In genomic region chr1:204891860-204892259, GRCh38 we compare ENCODE assay signal across 25 cellular contexts. TPM values are rescaled to one million over a fixed set of nuclear protein-coding genes. Genes with fewer than 3 reads are reported as not detected.
DNase-seq lines count a peak whose midpoint lies in the region; ATAC-seq, FAIRE-seq and TF ChIP-seq lines count a peak whose summit lies in the region.
"Had no signal": no experiment of that assay in that cellular context is flagged by ENCODE, and none has a peak within 500 bp of the region (broad histone marks: within the 10 kb centered on the region; RNA-seq: fewer than 3 reads in every experiment).

No MANE protein-coding gene starts in this region.

- H3K4me3 Mint-ChIP-seq in astrocyte (ENCODE audit: unreplicated experiment) = no peak overlapping the region
- H3K4me3 Mint-ChIP-seq: CD4-positive, CD25-positive, alpha-beta regulatory T cell; GM23338; IgD-negative memory B cell had no signal

- no peaks in the 10 kb centered on the region for H3K9me3 Mint-ChIP-seq in astrocyte (ENCODE audit: unreplicated experiment)
- H3K9me3 Mint-ChIP-seq: GM23338, IgD-negative memory B cell had no signal

- no peaks in the 10 kb centered on the region for H3K27me3 ChIP-seq in astrocyte (ENCODE audit: insufficient read depth, low read length)
- no peaks in the 10 kb centered on the region for H3K27me3 ChIP-seq in trophoblast cell (ENCODE audit: insufficient read depth, low read length)
- H3K27me3 ChIP-seq: MG63 had no signal

- no peak overlapping the region for H2BK120ac ChIP-seq in trophoblast cell (ENCODE audit: insufficient read depth, low read length, poor library complexity)

- H3K14ac ChIP-seq in trophoblast cell (ENCODE audit: low read length) = no peak overlapping the region

- peaks cover 21% of the 10 kb centered on the region for H3K4me1 Mint-ChIP-seq in astrocyte (ENCODE audit: low read depth, unreplicated experiment)

- TF ChIP-seq CTCF in astrocyte (IDR thresholded peaks at IDR 0.05; ENCODE audit: insufficient read depth, low read depth, low read length) = no peak

- H3K23ac ChIP-seq in trophoblast cell (ENCODE audit: low read length) = no peak overlapping the region

- H3K79me1 ChIP-seq in trophoblast cell (ENCODE audit: low read length) = no peaks in the 10 kb centered on the region

- no peak overlapping the region for H2BK12ac ChIP-seq in trophoblast cell (ENCODE audit: low read length)

- peak; percentile 70 for DNase-seq in EH (ENCODE audit: low read depth)
- DNase-seq in HCEC 1CT = peak; percentile 34
- peak; percentile 53 for DNase-seq in astrocyte (ENCODE audit: low read depth)
- DNase-seq in trophoblast cell = peak; percentile 56 to 86
- DNase-seq in ecto neural progenitor cell (ENCODE audit: low spot score) = no peak
- no peak for DNase-seq in activated CD4-positive, alpha-beta T cell treated with anti-CD3 and anti-CD28 coated beads, Interleukin-2, amount 50 U/mL, for 48 hours
- DNase-seq: CD4-positive, CD25-positive, alpha-beta regulatory T cell; COR-L47; DMS79; MG63; NCI-H1417 treated with DMSO at 0.1 percent for 48 hours; NCI-H187; NCI-H2107; NCI-H510A; NCI-H748 treated with DMSO at 0.1 percent for 48 hours; PC-9; RPMI8226; SHP77 had no signal

- H3K36me3 ChIP-seq in astrocyte (ENCODE audit: insufficient read depth, low read length) (no peaks in the 10 kb centered on the region), trophoblast cell (ENCODE audit: control insufficient read depth in 1 of 2, insufficient read depth in 2 of 2, low read length in 2 of 2) (no peaks in the 10 kb centered on the region)
- H3K36me3 ChIP-seq: HAP-1, MG63 had no signal

- H3K9me3 ChIP-seq in astrocyte (ENCODE audit: insufficient read depth, low read depth, low read length) (no peaks in the 10 kb centered on the region), trophoblast cell (ENCODE audit: insufficient read depth, low read depth, low read length) (peaks cover 4% of the 10 kb centered on the region)
- H3K9me3 ChIP-seq: A549, HAP-1, MG63 had no signal

- H3K27ac Mint-ChIP-seq in astrocyte (ENCODE audit: unreplicated experiment) = no peak overlapping the region
- H3K27ac Mint-ChIP-seq: CD4-positive, CD25-positive, alpha-beta regulatory T cell; GM23338; IgD-negative memory B cell had no signal

- H2BK5ac ChIP-seq in trophoblast cell (ENCODE audit: low read depth, low read length, poor library complexity) = no peak overlapping the region

- no peak overlapping the region for H4K12ac ChIP-seq in trophoblast cell (ENCODE audit: low read depth, low read length)

- H2AK5ac ChIP-seq in trophoblast cell (ENCODE audit: low read length) = no peak overlapping the region

- H2AFZ ChIP-seq in astrocyte (ENCODE audit: low read depth, low read length) (no peak overlapping the region), trophoblast cell (ENCODE audit: insufficient read depth, low read length, poor library complexity) (no peak overlapping the region)
- H2AFZ ChIP-seq: GM23338, PC-9 had no signal

- no peak overlapping the region for H3K18ac ChIP-seq in trophoblast cell (ENCODE audit: low read length)

- no peak overlapping the region for H3K4me3 ChIP-seq in astrocyte (ENCODE audit: insufficient read depth, low read depth, low read length)
- H3K4me3 ChIP-seq in trophoblast cell (ENCODE audit: low read depth, low read length) = no peak overlapping the region
- H3K4me3 ChIP-seq: A549, GM23338, HAP-1, MG63, PC-9 had no signal

- peaks cover 11% of the 10 kb centered on the region for H3K4me1 ChIP-seq in astrocyte (ENCODE audit: insufficient read depth, low read length)
- no peaks in the 10 kb centered on the region for H3K4me1 ChIP-seq in trophoblast cell (ENCODE audit: control insufficient read depth in 1 of 2, insufficient read depth in 2 of 2, low read length in 2 of 2)
- H3K4me1 ChIP-seq: A549, HAP-1 had no signal

- H3K79me2 ChIP-seq in astrocyte (ENCODE audit: insufficient read depth, low read length) = no peaks in the 10 kb centered on the region
- no peaks in the 10 kb centered on the region for H3K79me2 ChIP-seq in trophoblast cell (ENCODE audit: control insufficient read depth, insufficient read depth, low read length, poor library complexity)

- no peak overlapping the region for H3K9ac ChIP-seq in astrocyte (ENCODE audit: low read length)
- no peak overlapping the region for H3K9ac ChIP-seq in trophoblast cell (ENCODE audit: low read length)

- H3K27ac ChIP-seq in astrocyte (ENCODE audit: low read depth, low read length) (no peak overlapping the region), trophoblast cell (ENCODE audit: low read depth, low read length) (no peak overlapping the region)
- H3K27ac ChIP-seq: A549, PC-9 had no signal

- ATAC-seq in HG02588 (IDR thresholded peaks at IDR 0.05; ENCODE audit: unreplicated experiment) = no peak
- ATAC-seq: A549, GM23338 had no signal

- H4K20me1 ChIP-seq in astrocyte (ENCODE audit: insufficient read depth, low read length) = no peaks in the 10 kb centered on the region

- no CpG with 5 or more reads among the region's 3 CpGs for WGBS in trophoblast cell (ENCODE audit: extremely low coverage, insufficient coverage, insufficient read length)

- no peak for FAIRE-seq in astrocyte (lab: Jason Lieb, UNC)
- FAIRE-seq: A549, GM12892 had no signal

- H3K27me3 Mint-ChIP-seq in astrocyte (ENCODE audit: low read depth, unreplicated experiment) = no peaks in the 10 kb centered on the region

- no peak overlapping the region for H3K4ac ChIP-seq in trophoblast cell (ENCODE audit: low read depth, low read length)

- no peak overlapping the region for H3K4me2 ChIP-seq in astrocyte (ENCODE audit: low read length)
- no peak overlapping the region for H3K4me2 ChIP-seq in trophoblast cell (ENCODE audit: low read length)
- H3K4me2 ChIP-seq: A549, GM23338, PC-9 had no signal

- H3K36me3 Mint-ChIP-seq in astrocyte (ENCODE audit: low read depth, unreplicated experiment) = no peaks in the 10 kb centered on the region
- H3K36me3 Mint-ChIP-seq: CD4-positive, CD25-positive, alpha-beta regulatory T cell had no signal

- no peak overlapping the region for H4K91ac ChIP-seq in trophoblast cell (ENCODE audit: low read depth, low read length)

- no peak overlapping the region for H4K8ac ChIP-seq in trophoblast cell (ENCODE audit: low read depth, low read length)

RNA-seq across cellular contexts. Expression of gene NFASC, which starts 21.2 kb away (rescaled TPM):
- 26.7 and 29.6 TPM in 2 replicates for total RNA-seq in astrocyte
- polyA plus RNA-seq in trophoblast cell (2013) = 2.3 TPM in 2 replicates
- total RNA-seq: CD4-positive, CD25-positive, alpha-beta regulatory T cell; G401; PC-9 had no signal
- polyA plus RNA-seq: CD4-positive, CD25-positive, alpha-beta regulatory T cell had no signal

Comparison
In these comparisons a context has a peak if more than half of its experiments do, and no peak if none do; other contexts are left out.
1. DNase-seq: peak in EH (single experiment), HCEC 1CT (single experiment), astrocyte (single experiment) and trophoblast cell (2 of 2); none in ecto neural progenitor cell (single experiment) and activated CD4-positive, alpha-beta T cell treated with anti-CD3 and anti-CD28 coated beads, Interleukin-2, amount 50 U/mL, for 48 hours (0 of 2).